ENCODE assay signal across 1 cellular context in the genomic region with DNA sequence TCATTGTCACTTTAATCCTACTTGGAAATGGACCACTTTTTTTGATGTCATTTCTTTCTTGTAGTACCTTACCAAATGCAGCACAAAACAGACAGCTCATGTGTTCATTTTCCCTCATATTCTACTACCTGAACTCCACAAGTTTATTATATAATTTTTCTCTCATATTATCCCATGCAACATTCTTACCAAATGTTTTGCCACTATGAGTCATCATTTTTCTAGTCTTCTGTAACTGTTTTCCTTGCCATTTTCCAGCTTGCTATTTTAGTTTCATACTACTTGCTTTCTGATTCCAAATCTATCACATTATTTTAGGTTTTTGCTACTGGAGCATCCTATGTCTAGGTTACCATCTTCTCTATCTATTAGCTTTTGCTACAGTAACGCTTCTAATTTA.
A peak's percentile ranks its signal among the peaks of the same experiment; 100 is the strongest.
TF ChIP-seq lines count a peak whose summit lies in the region.

No MANE protein-coding gene starts in this region.

TF ChIP-seq in IMR-90, 13 proteins besides CTCF, POLR2A, EP300 and RAD21 (continued from another document):
- TF ChIP-seq, protein P1, sequence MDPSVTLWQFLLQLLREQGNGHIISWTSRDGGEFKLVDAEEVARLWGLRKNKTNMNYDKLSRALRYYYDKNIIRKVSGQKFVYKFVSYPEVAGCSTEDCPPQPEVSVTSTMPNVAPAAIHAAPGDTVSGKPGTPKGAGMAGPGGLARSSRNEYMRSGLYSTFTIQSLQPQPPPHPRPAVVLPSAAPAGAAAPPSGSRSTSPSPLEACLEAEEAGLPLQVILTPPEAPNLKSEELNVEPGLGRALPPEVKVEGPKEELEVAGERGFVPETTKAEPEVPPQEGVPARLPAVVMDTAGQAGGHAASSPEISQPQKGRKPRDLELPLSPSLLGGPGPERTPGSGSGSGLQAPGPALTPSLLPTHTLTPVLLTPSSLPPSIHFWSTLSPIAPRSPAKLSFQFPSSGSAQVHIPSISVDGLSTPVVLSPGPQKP (IDR thresholded peaks at IDR 0.05; ENCODE audit: borderline replicate concordance, low read depth, low read length) = no peak
- peak; percentile 3; the same call in 1 of the 2 replicates for TF ChIP-seq CEBPB (IDR thresholded peaks at IDR 0.05; ENCODE audit: low read depth, low read length)
